In the genomic region with DNA sequence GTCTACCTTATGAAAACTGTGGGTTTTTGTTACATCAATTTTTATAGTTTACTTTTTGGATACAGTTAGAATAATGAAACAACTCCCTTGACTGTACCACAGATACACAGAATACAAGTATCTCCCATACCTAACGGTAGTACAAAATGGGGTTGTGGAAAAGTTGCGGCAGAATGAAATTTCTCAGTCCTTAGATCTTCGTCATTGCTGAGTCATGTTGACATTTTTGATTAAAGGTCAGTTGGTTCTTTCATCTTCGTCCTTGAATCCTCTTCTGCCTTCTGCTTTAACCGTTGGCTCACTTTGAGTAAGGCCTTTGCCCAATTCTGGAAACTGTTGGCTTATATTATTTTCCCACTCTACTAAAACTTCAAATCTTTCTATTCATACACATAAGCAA, we compare ENCODE assay signal across 19 cellular contexts.
"Had no signal": no experiment of that assay in that cellular context is flagged by ENCODE, and none has a peak within 500 bp of the region (broad histone marks: within the 10 kb centered on the region; RNA-seq: fewer than 3 reads in every experiment).

No MANE protein-coding gene starts in this region.

- H3K27ac Mint-ChIP-seq: dendritic cell treated with granulocyte-macrophage colony-stimulating factor and Interleukin-4, amounts not matched to agents 40 ng/mL and 50 ng/mL, for 4 days; effector memory CD8-positive, alpha-beta T cell; natural killer cell had no signal

- H3K4me1 ChIP-seq: esophagus muscularis mucosa, gastrocnemius medialis, heart right ventricle, sigmoid colon, stomach, transverse colon had no signal

- H3K36me3 Mint-ChIP-seq: natural killer cell had no signal

- H3K4me3 ChIP-seq: esophagus muscularis mucosa, gastrocnemius medialis, heart right ventricle, sigmoid colon, skin epidermis, stomach, thoracic aorta, transverse colon had no signal

- H3K27me3 Mint-ChIP-seq: dendritic cell treated with granulocyte-macrophage colony-stimulating factor and Interleukin-4, amounts not matched to agents 40 ng/mL and 50 ng/mL, for 4 days; effector memory CD8-positive, alpha-beta T cell had no signal

- H3K27ac ChIP-seq: epithelial cell of prostate, esophagus muscularis mucosa, gastrocnemius medialis, heart right ventricle, sigmoid colon, skin epidermis, stomach, thoracic aorta, transverse colon had no signal

- H3K4me3 Mint-ChIP-seq: dendritic cell treated with granulocyte-macrophage colony-stimulating factor and Interleukin-4, amounts not matched to agents 40 ng/mL and 50 ng/mL, for 4 days; effector memory CD8-positive, alpha-beta T cell; natural killer cell; neural crest cell had no signal

- H3K36me3 ChIP-seq: esophagus muscularis mucosa, gastrocnemius medialis, heart right ventricle, sigmoid colon, stomach, thoracic aorta, transverse colon had no signal

- ATAC-seq: effector memory CD8-positive, alpha-beta T cell; gastrocnemius medialis; heart right ventricle; left lobe of liver; natural killer cell had no signal

- H3K27me3 ChIP-seq: gastrocnemius medialis, sigmoid colon, transverse colon had no signal

- DNase-seq: effector memory CD8-positive, alpha-beta T cell; gastrocnemius medialis; heart right ventricle; hypothalamus; islet precursor cell; natural killer cell; posterior cingulate gyrus; sigmoid colon; stimulated activated naive CD4-positive, alpha-beta T cell; stomach; substantia nigra; transverse colon had no signal

- H3K4me1 Mint-ChIP-seq: natural killer cell had no signal
